In genomic region chr4:82644731-82645126, GRCh38 we compare ENCODE assay signal across 29 cellular contexts.
"Had no signal": no experiment of that assay in that cellular context is flagged by ENCODE, and none has a peak within 500 bp of the region (broad histone marks: within the 10 kb centered on the region; RNA-seq: fewer than 3 reads in every experiment).

No MANE protein-coding gene starts in this region.

- H3K27ac Mint-ChIP-seq: activated CD4-positive, alpha-beta memory T cell treated with anti-CD3 and anti-CD28 coated beads for 36 hours; activated CD4-positive, alpha-beta T cell treated with anti-CD3 and anti-CD28 coated beads, Interleukin-2, amount 10 ng/mL, durations not matched to agents 24 days and 14 days; activated naive CD4-positive, alpha-beta T cell treated with anti-CD3 and anti-CD28 coated beads for 36 hours; activated naive CD8-positive, alpha-beta T cell treated with anti-CD3 and anti-CD28 coated beads for 36 hours; activated T-helper 1 cell treated with anti-CD3 and anti-CD28 coated beads, Interleukin-12 subunit alpha, Interleukin-12 subunit beta, Interleukin-2, Interleukin-4 antibody, amounts not matched to agents 30 ng/mL and 10 ng/mL and 1 ng/mL, durations not matched to agents 14 hours and 24 hours and 36 hours; natural killer cell treated with Interleukin-12 subunit alpha and Interleukin-12 subunit beta and Interleukin-15 and Interleukin-18, amount 100 ng/mL, for 72 hours had no signal

- ATAC-seq: left lung; lower lobe of right lung; mucosa of descending colon; natural killer cell treated with Interleukin-12 subunit alpha and Interleukin-12 subunit beta and Interleukin-15 and Interleukin-18, amount 100 ng/mL, for 72 hours; stimulated activated naive CD8-positive, alpha-beta T cell treated with anti-CD3 and anti-CD28 coated beads, Interleukin-15, Interleukin-2, amounts not matched to agents 100 U/mL and 50 U/mL, for 24 hours had no signal

- DNase-seq: activated CD4-positive, alpha-beta memory T cell treated with anti-CD3 and anti-CD28 coated beads for 36 hours; activated CD4-positive, alpha-beta T cell treated with anti-CD3 and anti-CD28 coated beads, Interleukin-2, amount 10 ng/mL, durations not matched to agents 24 days and 14 days; activated CD4-positive, CD25-positive, alpha-beta regulatory T cell treated with anti-CD3 and anti-CD28 coated beads, Interleukin-2, amount 50 U/mL, for 72 hours; activated CD8-positive, alpha-beta memory T cell treated with anti-CD3 and anti-CD28 coated beads, Interleukin-2, amount 50 U/mL, for 4 hours; activated effector memory CD4-positive, alpha-beta T cell treated with anti-CD3 and anti-CD28 coated beads, Interleukin-2, amount 50 U/mL, for 16 hours; activated naive CD4-positive, alpha-beta T cell treated with anti-CD3 and anti-CD28 coated beads for 36 hours; activated naive CD8-positive, alpha-beta T cell treated with anti-CD3 and anti-CD28 coated beads for 36 hours; activated T-cell treated with anti-CD3 and anti-CD28 coated beads, Interleukin-2, amount 50 U/mL, for 1 hour; caudate nucleus; esophagus squamous epithelium; left lung; lower lobe of right lung; mucosa of descending colon; right lobe of liver; stimulated activated CD4-positive, alpha-beta T cell treated with anti-CD3 and anti-CD28 coated beads, Interleukin-12 subunit alpha, Interleukin-12 subunit beta, amount 100 ng/mL, for 4 hours; stimulated activated CD4-positive, alpha-beta T cell treated with anti-CD3 and anti-CD28 coated beads, Interleukin-4, amount 100 ng/mL, for 1 hour; stimulated activated naive CD8-positive, alpha-beta T cell treated with anti-CD3 and anti-CD28 coated beads, Interleukin-15, Interleukin-2, amounts not matched to agents 100 U/mL and 50 U/mL, for 24 hours; T-helper 2 cell; testis; transverse colon; uterus had no signal

- H3K9me3 Mint-ChIP-seq: activated CD4-positive, alpha-beta memory T cell treated with anti-CD3 and anti-CD28 coated beads for 36 hours; activated CD4-positive, alpha-beta T cell treated with anti-CD3 and anti-CD28 coated beads, Interleukin-2, amount 10 ng/mL, durations not matched to agents 24 days and 14 days; activated naive CD4-positive, alpha-beta T cell treated with anti-CD3 and anti-CD28 coated beads for 36 hours; activated naive CD8-positive, alpha-beta T cell treated with anti-CD3 and anti-CD28 coated beads for 36 hours; activated T-helper 1 cell treated with anti-CD3 and anti-CD28 coated beads, Interleukin-12 subunit alpha, Interleukin-12 subunit beta, Interleukin-2, Interleukin-4 antibody, amounts not matched to agents 30 ng/mL and 10 ng/mL and 1 ng/mL, durations not matched to agents 14 hours and 24 hours and 36 hours; natural killer cell treated with Interleukin-12 subunit alpha and Interleukin-12 subunit beta and Interleukin-15 and Interleukin-18, amount 100 ng/mL, for 72 hours had no signal

- H3K27me3 Mint-ChIP-seq: activated CD4-positive, alpha-beta T cell treated with anti-CD3 and anti-CD28 coated beads, Interleukin-2, amount 10 ng/mL, durations not matched to agents 24 days and 14 days; natural killer cell treated with Interleukin-12 subunit alpha and Interleukin-12 subunit beta and Interleukin-15 and Interleukin-18, amount 100 ng/mL, for 72 hours had no signal

- FAIRE-seq: endothelial cell of umbilical vein, frontal cortex had no signal

- H3K27ac ChIP-seq: ascending aorta, brain microvascular endothelial cell, esophagus squamous epithelium, left lung, lower lobe of right lung, neutrophil, right lobe of liver, testis, transverse colon, uterus had no signal

- H3K36me3 Mint-ChIP-seq: activated CD4-positive, alpha-beta memory T cell treated with anti-CD3 and anti-CD28 coated beads for 36 hours; activated naive CD8-positive, alpha-beta T cell treated with anti-CD3 and anti-CD28 coated beads for 36 hours; natural killer cell treated with Interleukin-12 subunit alpha and Interleukin-12 subunit beta and Interleukin-15 and Interleukin-18, amount 100 ng/mL, for 72 hours had no signal

- H3K4me1 Mint-ChIP-seq: activated CD4-positive, alpha-beta T cell treated with anti-CD3 and anti-CD28 coated beads, Interleukin-2, amount 10 ng/mL, durations not matched to agents 24 days and 14 days; activated naive CD8-positive, alpha-beta T cell treated with anti-CD3 and anti-CD28 coated beads for 36 hours had no signal

- H3K4me1 ChIP-seq: ascending aorta, esophagus squamous epithelium, left lung, lower lobe of right lung, right lobe of liver, transverse colon, uterus had no signal

- H3K4me3 ChIP-seq: adrenal gland, ascending aorta, esophagus squamous epithelium, left lung, lower lobe of right lung, mucosa of descending colon, right lobe of liver, testis, transverse colon, uterus had no signal

- H3K9me3 ChIP-seq: adrenal gland, ascending aorta, esophagus squamous epithelium, left lung, lower lobe of right lung, mucosa of descending colon, neutrophil, right lobe of liver, testis, transverse colon, uterus had no signal

- H3K4me3 Mint-ChIP-seq: activated CD4-positive, alpha-beta memory T cell treated with anti-CD3 and anti-CD28 coated beads for 36 hours; activated CD4-positive, alpha-beta T cell treated with anti-CD3 and anti-CD28 coated beads, Interleukin-2, amount 10 ng/mL, durations not matched to agents 24 days and 14 days; activated naive CD4-positive, alpha-beta T cell treated with anti-CD3 and anti-CD28 coated beads for 36 hours; activated naive CD8-positive, alpha-beta T cell treated with anti-CD3 and anti-CD28 coated beads for 36 hours; activated T-helper 1 cell treated with anti-CD3 and anti-CD28 coated beads, Interleukin-12 subunit alpha, Interleukin-12 subunit beta, Interleukin-2, Interleukin-4 antibody, amounts not matched to agents 30 ng/mL and 10 ng/mL and 1 ng/mL, durations not matched to agents 14 hours and 24 hours and 36 hours; natural killer cell treated with Interleukin-12 subunit alpha and Interleukin-12 subunit beta and Interleukin-15 and Interleukin-18, amount 100 ng/mL, for 72 hours had no signal
